24 cellular contexts compared by ENCODE assay signal in the genomic region with DNA sequence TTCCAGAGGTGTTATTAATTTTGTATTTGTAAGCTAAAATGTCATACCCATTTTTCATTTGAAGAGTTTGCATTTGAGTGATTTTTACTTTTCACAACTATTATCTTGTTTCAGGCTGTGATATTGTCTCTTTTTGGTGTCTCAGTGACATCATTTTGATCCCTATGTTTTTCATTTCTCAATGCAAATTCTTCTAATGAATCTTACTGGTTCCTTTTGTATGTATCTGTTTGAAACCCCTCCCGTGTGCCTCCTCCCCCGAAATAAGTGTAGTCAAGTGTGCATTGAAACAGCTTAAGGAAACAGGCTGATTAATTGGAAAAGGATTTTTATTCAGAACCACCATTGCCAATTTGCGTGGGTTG.
DNase-seq lines count a peak whose midpoint lies in the region; ATAC-seq, FAIRE-seq and TF ChIP-seq lines count a peak whose summit lies in the region.
"Had no signal": no experiment of that assay in that cellular context is flagged by ENCODE, and none has a peak within 500 bp of the region (broad histone marks: within the 10 kb centered on the region; RNA-seq: fewer than 3 reads in every experiment).

No MANE protein-coding gene starts in this region.

- no peak overlapping the region for H3K27ac ChIP-seq in astrocyte (ENCODE audit: low read depth, low read length)
- H3K27ac ChIP-seq: 22Rv1, right atrium auricular region had no signal

- peaks cover 33% of the 10 kb centered on the region for H3K36me3 Mint-ChIP-seq in T-helper 2 cell treated with Interferon-gamma antibody and Interleukin-4, amounts not matched to agents 5 μg/mL and 100 μg/mL, for 36 hours (ENCODE audit: low read depth)
- H3K36me3 Mint-ChIP-seq in astrocyte (ENCODE audit: low read depth, unreplicated experiment), result peaks cover 6% of the 10 kb centered on the region

- peaks cover 3% of the 10 kb centered on the region for H3K4me1 ChIP-seq in astrocyte (ENCODE audit: insufficient read depth, low read length)

- H3K4me3 Mint-ChIP-seq in T-helper 2 cell treated with Interferon-gamma antibody and Interleukin-4, amounts not matched to agents 5 μg/mL and 100 μg/mL, for 36 hours, result no peak overlapping the region
- no peak overlapping the region for H3K4me3 Mint-ChIP-seq in astrocyte (ENCODE audit: unreplicated experiment)
- H3K4me3 Mint-ChIP-seq: activated CD8-positive, alpha-beta memory T cell treated with anti-CD3 and anti-CD28 coated beads, Interleukin-2, amount 10 ng/mL, durations not matched to agents 7 days and 5 days; immature natural killer cell had no signal

- FAIRE-seq in astrocyte (lab: Jason Lieb, UNC), result no peak
- FAIRE-seq: endometrium, H1 had no signal

- no peaks in the 10 kb centered on the region for H3K9me3 ChIP-seq in astrocyte (ENCODE audit: insufficient read depth, low read depth, low read length)
- H3K9me3 ChIP-seq: right atrium auricular region had no signal

- no peak overlapping the region for H2AFZ ChIP-seq in astrocyte (ENCODE audit: low read depth, low read length)

- no peaks in the 10 kb centered on the region for H3K27me3 ChIP-seq in astrocyte (ENCODE audit: insufficient read depth, low read length)
- H3K27me3 ChIP-seq: right atrium auricular region had no signal

- H3K4me1 Mint-ChIP-seq in T-helper 2 cell treated with Interferon-gamma antibody and Interleukin-4, amounts not matched to agents 5 μg/mL and 100 μg/mL, for 36 hours (ENCODE audit: low read depth), result peaks cover 47% of the 10 kb centered on the region
- H3K4me1 Mint-ChIP-seq in astrocyte (ENCODE audit: low read depth, unreplicated experiment), result peaks cover 27% of the 10 kb centered on the region

- peak; percentile 32 for DNase-seq in T-helper 2 cell treated with Interferon-gamma antibody and Interleukin-4, amounts not matched to agents 5 μg/mL and 100 μg/mL, for 36 hours (ENCODE audit: low spot score)
- no peak for DNase-seq in T-helper 2 cell
- DNase-seq in stimulated activated CD4-positive, alpha-beta T cell treated with anti-CD3 and anti-CD28 coated beads, Interleukin-4, amount 100 ng/mL, for 24 hours, result peak; percentile 17
- DNase-seq in stimulated activated CD4-positive, alpha-beta T cell treated with anti-CD3 and anti-CD28 coated beads, Interleukin-4, amount 100 ng/mL, for 1 hour, result no peak
- DNase-seq in astrocyte (ENCODE audit: low read depth), result peak; percentile 43
- no peak for DNase-seq in NCI-H510A treated with DMSO at 0.1 percent for 48 hours (lab: John Stamatoyannopoulos, UW)
- DNase-seq: activated CD4-positive, CD25-positive, alpha-beta regulatory T cell; activated CD8-positive, alpha-beta memory T cell treated with anti-CD3 and anti-CD28 coated beads, Interleukin-2, amount 10 ng/mL, durations not matched to agents 7 days and 5 days; cerebellar nuclear complex; DMS153; immature natural killer cell; left colon; NCI-H1694; NCI-H2171; NCI-H526; Right ventricle myocardium superior; T1000 had no signal

- H3K27ac Mint-ChIP-seq in T-helper 2 cell treated with Interferon-gamma antibody and Interleukin-4, amounts not matched to agents 5 μg/mL and 100 μg/mL, for 36 hours, result peak overlapping the region; percentile 62
- H3K27ac Mint-ChIP-seq in astrocyte (ENCODE audit: unreplicated experiment), result no peak overlapping the region
- H3K27ac Mint-ChIP-seq: activated CD8-positive, alpha-beta memory T cell treated with anti-CD3 and anti-CD28 coated beads, Interleukin-2, amount 10 ng/mL, durations not matched to agents 7 days and 5 days had no signal

- ATAC-seq in HG02678 (IDR thresholded peaks at IDR 0.05; ENCODE audit: unreplicated experiment) (no peak), HG03432 (IDR thresholded peaks at IDR 0.05; ENCODE audit: unreplicated experiment) (no peak)
- ATAC-seq: left colon had no signal

- peaks cover 11% of the 10 kb centered on the region for H3K79me2 ChIP-seq in astrocyte (ENCODE audit: insufficient read depth, low read length)

- no peaks in the 10 kb centered on the region for H3K9me3 Mint-ChIP-seq in T-helper 2 cell treated with Interferon-gamma antibody and Interleukin-4, amounts not matched to agents 5 μg/mL and 100 μg/mL, for 36 hours
- H3K9me3 Mint-ChIP-seq in astrocyte (ENCODE audit: unreplicated experiment), result no peaks in the 10 kb centered on the region
- H3K9me3 Mint-ChIP-seq: immature natural killer cell had no signal

- H3K36me3 ChIP-seq in astrocyte (ENCODE audit: insufficient read depth, low read length), result peaks cover 4% of the 10 kb centered on the region

- peaks cover 81% of the 10 kb centered on the region for H4K20me1 ChIP-seq in astrocyte (ENCODE audit: insufficient read depth, low read length)

- H3K4me3 ChIP-seq in astrocyte (ENCODE audit: insufficient read depth, low read depth, low read length), result no peak overlapping the region
- H3K4me3 ChIP-seq: right atrium auricular region, smooth muscle cell had no signal

- no peaks in the 10 kb centered on the region for H3K27me3 Mint-ChIP-seq in T-helper 2 cell treated with Interferon-gamma antibody and Interleukin-4, amounts not matched to agents 5 μg/mL and 100 μg/mL, for 36 hours (ENCODE audit: low read depth)
- H3K27me3 Mint-ChIP-seq in astrocyte (ENCODE audit: low read depth, unreplicated experiment), result no peaks in the 10 kb centered on the region
- H3K27me3 Mint-ChIP-seq: activated CD8-positive, alpha-beta memory T cell treated with anti-CD3 and anti-CD28 coated beads, Interleukin-2, amount 10 ng/mL, durations not matched to agents 7 days and 5 days had no signal

- peak overlapping the region; percentile 11 for H3K4me2 ChIP-seq in astrocyte (ENCODE audit: low read length)
- H3K4me2 ChIP-seq: smooth muscle cell had no signal

- H3K9ac ChIP-seq in astrocyte (ENCODE audit: low read length), result no peak overlapping the region

- no peak for TF ChIP-seq CTCF in astrocyte (IDR thresholded peaks at IDR 0.05; ENCODE audit: insufficient read depth, low read depth, low read length)

Comparison
In these comparisons a context has a peak if more than half of its experiments do, and no peak if none do; other contexts are left out.
1. DNase-seq: peak in T-helper 2 cell treated with Interferon-gamma antibody and Interleukin-4, amounts not matched to agents 5 μg/mL and 100 μg/mL, for 36 hours (single experiment), stimulated activated CD4-positive, alpha-beta T cell treated with anti-CD3 and anti-CD28 coated beads, Interleukin-4, amount 100 ng/mL, for 24 hours (single experiment) and astrocyte (single experiment); none in T-helper 2 cell (0 of 5), stimulated activated CD4-positive, alpha-beta T cell treated with anti-CD3 and anti-CD28 coated beads, Interleukin-4, amount 100 ng/mL, for 1 hour (single experiment) and NCI-H510A treated with DMSO at 0.1 percent for 48 hours (single experiment).